ENCODE assay signal across 1 cellular context in the genomic region with DNA sequence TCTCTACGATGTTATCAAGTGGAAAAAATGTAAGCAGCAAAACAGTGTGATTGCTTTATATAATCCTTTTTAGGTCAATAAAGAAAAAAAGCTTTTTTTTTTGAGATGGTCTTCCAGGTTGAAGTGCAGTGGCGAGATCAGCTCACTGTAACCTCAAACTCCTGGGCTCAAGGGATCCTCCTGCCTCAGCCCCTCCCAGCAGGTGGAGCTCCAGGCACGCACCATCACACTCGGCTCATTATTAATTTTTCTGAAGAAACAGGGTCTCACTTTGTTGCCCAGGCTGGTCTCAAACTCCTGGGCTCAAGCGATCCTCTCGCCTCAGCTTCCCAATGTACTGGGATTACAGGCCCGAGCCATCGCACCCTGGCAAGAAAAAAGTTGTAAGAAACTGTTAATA.
TF ChIP-seq lines count a peak whose summit lies in the region.

No MANE protein-coding gene starts in this region.

TF ChIP-seq in endothelial cell of umbilical vein, 7 proteins besides CTCF, POLR2A, EP300 and RAD21:
- TF ChIP-seq POLR2AphosphoS5 (IDR thresholded peaks at IDR 0.05; ENCODE audit: insufficient read depth, low read depth, low read length) (no peak), JUN (IDR thresholded peaks at IDR 0.05; ENCODE audit: borderline replicate concordance, insufficient read depth, insufficient read length, low read depth) (no peak), GATA2 (IDR thresholded peaks at IDR 0.05; ENCODE audit: insufficient read depth, insufficient read length, low read depth, low read length) (no peak)
